ENCODE assay signal across 18 cellular contexts in the genomic region with DNA sequence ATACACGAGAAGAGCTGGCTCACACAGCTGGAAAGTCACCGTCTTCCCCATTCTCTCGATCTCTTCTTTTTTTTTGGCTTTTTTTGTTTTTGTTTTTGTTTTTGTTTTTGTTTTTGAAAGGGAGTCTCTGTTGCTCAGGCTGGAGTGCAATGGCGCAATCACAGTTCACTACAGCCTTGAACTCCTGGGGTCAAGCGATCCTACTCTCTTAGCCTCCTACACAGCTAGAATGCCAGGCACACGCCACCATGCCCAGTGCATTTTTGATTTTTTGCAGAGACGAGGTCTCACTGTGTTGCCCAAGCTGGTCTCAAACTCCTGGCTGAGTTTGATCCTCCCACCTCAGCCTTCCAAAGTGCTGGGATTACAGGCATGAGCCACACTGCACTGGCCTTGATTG. TPM values are rescaled to one million over a fixed set of nuclear protein-coding genes. Genes with fewer than 3 reads are reported as not detected.
DNase-seq lines count a peak whose midpoint lies in the region; ATAC-seq, FAIRE-seq and TF ChIP-seq lines count a peak whose summit lies in the region.
"Had no signal": no experiment of that assay in that cellular context is flagged by ENCODE, and none has a peak within 500 bp of the region (broad histone marks: within the 10 kb centered on the region; RNA-seq: fewer than 3 reads in every experiment).

No MANE protein-coding gene starts in this region.

- H3K4me3 ChIP-seq in PC-3 (ENCODE audit: low read length), result no peak overlapping the region
- H3K4me3 ChIP-seq in HepG2 (replicated peaks in 1 of 3; ENCODE audit: insufficient read depth in 1 of 3, low read depth in 2 of 3, low read length in 3 of 3), result no peak overlapping the region

- no peak for DNase-seq in PC-3
- no peak for DNase-seq in HepG2 (ENCODE audit: low spot score)
- DNase-seq in substantia nigra (lab: John Stamatoyannopoulos, UW), result no peak
- DNase-seq in progenitor cell of endocrine pancreas (ENCODE audit: low spot score, unreplicated experiment), result no peak
- DNase-seq in NK-92 treated with Interleukin-12 subunit alpha and Interleukin-12 subunit beta, amount 100 ng/mL, for 24 hours (lab: John Stamatoyannopoulos, UW), result no peak
- no peak for DNase-seq in dermis blood vessel endothelial cell
- DNase-seq in T-cell, result no peak
- DNase-seq: activated CD4-positive, alpha-beta T cell treated with anti-CD3 and anti-CD28 coated beads, Interleukin-2, amount 50 U/mL, for 48 hours; activated naive CD8-positive, alpha-beta T cell treated with anti-CD3 and anti-CD28 coated beads, Interleukin-2, amount 10 ng/mL, durations not matched to agents 7 days and 5 days; foreskin fibroblast; left ventricle myocardium superior; natural killer cell; NCI-H1417 had no signal

- 0 out of 2 replicates have a peak overlapping the region, but pooled peaks have one; percentile 83 for H3K4me2 ChIP-seq in PC-3 (ENCODE audit: low read length)
- H3K4me2 ChIP-seq in HepG2 (ENCODE audit: low read depth, low read length), result no peak overlapping the region

- H3K4me3 Mint-ChIP-seq in progenitor cell of endocrine pancreas (ENCODE audit: low read depth) (no peak overlapping the region), T-cell (no peak overlapping the region)
- H3K4me3 Mint-ChIP-seq: activated naive CD8-positive, alpha-beta T cell treated with anti-CD3 and anti-CD28 coated beads, Interleukin-2, amount 10 ng/mL, durations not matched to agents 7 days and 5 days; natural killer cell; stimulated activated memory B cell treated with anti-CD40 and anti-IgM and Interleukin-4, amounts not matched to agents 10 μg/mL and 1 μg/mL and 100 μg/mL, for 72 hours had no signal

- H3K4me1 Mint-ChIP-seq in progenitor cell of endocrine pancreas (ENCODE audit: low read depth) (peaks cover 21% of the 10 kb centered on the region), T-cell (peaks cover 12 to 14% (median 12%) of the 10 kb centered on the region in 3 donors)

- BruUV-seq in PC-3 (replicated peaks; lab: Mats Ljungman, UMichigan) (no TSS peak), HepG2 (replicated peaks; lab: Mats Ljungman, UMichigan) (no TSS peak)

- CTCF ChIA-PET in PC-3 (lab: Charles Lee) (no interaction called here), HepG2 (lab: Yijun Ruan, JAX; ENCODE audit: low intra/inter-chr PET ratio, low total read pairs) (no interaction called here), T-cell (lab: Charles Lee) (no interaction called here)

- H3F3A ChIP-seq in PC-3 (ENCODE audit: low read length, unreplicated experiment), result no peaks in the 10 kb centered on the region

- H3K9me3 Mint-ChIP-seq in progenitor cell of endocrine pancreas (ENCODE audit: low read depth), result no peaks in the 10 kb centered on the region
- H3K9me3 Mint-ChIP-seq in T-cell, result no peaks in the 10 kb centered on the region
- H3K9me3 Mint-ChIP-seq: activated naive CD8-positive, alpha-beta T cell treated with anti-CD3 and anti-CD28 coated beads, Interleukin-2, amount 10 ng/mL, durations not matched to agents 7 days and 5 days; natural killer cell; stimulated activated memory B cell treated with anti-CD40 and anti-IgM and Interleukin-4, amounts not matched to agents 10 μg/mL and 1 μg/mL and 100 μg/mL, for 72 hours had no signal

- H3K9ac ChIP-seq in PC-3 (ENCODE audit: low read length) (peak overlapping the region; percentile 89), HepG2 (ENCODE audit: insufficient read depth, low read depth, low read length) (no peak overlapping the region)

- no peak for TF ChIP-seq POLR2A in HepG2 (IDR thresholded peaks at IDR 0.05; ENCODE audit: insufficient read depth in 1 of 2, low read depth in 2 of 2, low read length in 2 of 2)

- H3K36me3 Mint-ChIP-seq in progenitor cell of endocrine pancreas (ENCODE audit: insufficient read depth) (no peaks in the 10 kb centered on the region), T-cell (no peaks in the 10 kb centered on the region)
- H3K36me3 Mint-ChIP-seq: activated naive CD8-positive, alpha-beta T cell treated with anti-CD3 and anti-CD28 coated beads, Interleukin-2, amount 10 ng/mL, durations not matched to agents 7 days and 5 days; natural killer cell; stimulated activated memory B cell treated with anti-CD40 and anti-IgM and Interleukin-4, amounts not matched to agents 10 μg/mL and 1 μg/mL and 100 μg/mL, for 72 hours had no signal

- H3K79me2 ChIP-seq in PC-3 (ENCODE audit: low read length) (peaks cover 23% of the 10 kb centered on the region), HepG2 (ENCODE audit: insufficient read depth, low read length) (no peaks in the 10 kb centered on the region)

- intact Hi-C loops in PC-3 (cut with micrococcal nuclease) (no loop called here), HepG2 (cut with micrococcal nuclease; ENCODE audit: unreplicated experiment) (no loop called here)

- POLR2A ChIA-PET in PC-3 (lab: Charles Lee; ENCODE audit: unreplicated experiment) (no interaction called here), HepG2 (lab: Yijun Ruan, JAX) (no interaction called here), T-cell (lab: Charles Lee) (no interaction called here)

- no peak for ATAC-seq in PC-3
- no peak for ATAC-seq in HepG2
- ATAC-seq in T-cell (replicated peaks in 1 of 4), result no peak
- ATAC-seq: left ventricle myocardium superior; natural killer cell; Right ventricle myocardium inferior; stimulated activated memory B cell treated with anti-CD40 and anti-IgM and Interleukin-4, amounts not matched to agents 10 μg/mL and 1 μg/mL and 100 μg/mL, for 72 hours had no signal

- WGBS in HepG2 (ENCODE audit: low lambda C conversion rate), result 82% methylated on average over 7 of the region's 7 CpGs

- in situ Hi-C loops in HepG2 (cut with HindIII; ENCODE audit: extremely low pct_ligation_motif_present, low pct_unique_long_range_greater_than_20kb), result no loop called here

- H3K36me3 ChIP-seq in PC-3 (ENCODE audit: low read depth, low read length) (peaks cover 3% of the 10 kb centered on the region; the same call in 1 of the 2 replicates), HepG2 (replicated peaks in 1 of 2; ENCODE audit: control insufficient read depth in 1 of 2, insufficient read depth in 2 of 2, low read length in 2 of 2) (no peaks in the 10 kb centered on the region)

- H3K27ac Mint-ChIP-seq in progenitor cell of endocrine pancreas (no peak overlapping the region), T-cell (no peak overlapping the region)
- H3K27ac Mint-ChIP-seq: activated naive CD8-positive, alpha-beta T cell treated with anti-CD3 and anti-CD28 coated beads, Interleukin-2, amount 10 ng/mL, durations not matched to agents 7 days and 5 days; natural killer cell had no signal

- H3K27me3 ChIP-seq in PC-3 (ENCODE audit: low read length), result no peaks in the 10 kb centered on the region
- H3K27me3 ChIP-seq in HepG2 (ENCODE audit: control insufficient read depth in 1 of 2, insufficient read depth in 2 of 2, low read length in 2 of 2), result 0 out of 5 replicates have a peak, but pooled peaks cover 0 to 6% of the 10 kb centered on the region in 2 experiments

- H3K27ac ChIP-seq in PC-3 (ENCODE audit: low read length), result peak overlapping the region; percentile 99
- peak overlapping the region; percentile 7 for H3K27ac ChIP-seq in cingulate gyrus (ENCODE audit: low read depth, low read length)
- no peak overlapping the region for H3K27ac ChIP-seq in HepG2 (ENCODE audit: extremely low read length, insufficient read depth, low read length)
- H3K27ac ChIP-seq in substantia nigra (ENCODE audit: low read depth, low read length, poor library complexity, severe bottlenecking), result peak overlapping the region; percentile 61

- TF ChIP-seq EP300 in HepG2 (IDR thresholded peaks at IDR 0.05; ENCODE audit: low read depth in 2 of 2, low read length in 2 of 2) (no peak), HepG2 (CRISPR knock-in tag; IDR thresholded peaks at IDR 0.05; ENCODE audit: borderline replicate concordance) (no peak)

- peaks cover 22% of the 10 kb centered on the region for H3K27me3 Mint-ChIP-seq in progenitor cell of endocrine pancreas
- H3K27me3 Mint-ChIP-seq in T-cell, result peaks cover 0 to 2% of the 10 kb centered on the region in 2 donors
- H3K27me3 Mint-ChIP-seq: activated naive CD8-positive, alpha-beta T cell treated with anti-CD3 and anti-CD28 coated beads, Interleukin-2, amount 10 ng/mL, durations not matched to agents 7 days and 5 days; stimulated activated memory B cell treated with anti-CD40 and anti-IgM and Interleukin-4, amounts not matched to agents 10 μg/mL and 1 μg/mL and 100 μg/mL, for 72 hours had no signal

- H3K9me3 ChIP-seq in PC-3 (ENCODE audit: low read length), result no peaks in the 10 kb centered on the region
- no peaks in the 10 kb centered on the region for H3K9me3 ChIP-seq in HepG2 (ENCODE audit: low read length)

- H4K20me1 ChIP-seq in PC-3 (ENCODE audit: low read length) (no peaks in the 10 kb centered on the region), HepG2 (ENCODE audit: insufficient read depth, low read length) (no peaks in the 10 kb centered on the region)

- no peak overlapping the region for H2AFZ ChIP-seq in PC-3 (ENCODE audit: low read length)
- no peak overlapping the region for H2AFZ ChIP-seq in HepG2 (ENCODE audit: low read length)

- H3K9me2 ChIP-seq in PC-3 (replicated peaks; ENCODE audit: low read length), result no peaks in the 10 kb centered on the region

- H3K4me1 ChIP-seq in PC-3 (ENCODE audit: insufficient read depth, low read length), result peaks cover 79% of the 10 kb centered on the region
- peaks cover 95% of the 10 kb centered on the region for H3K4me1 ChIP-seq in HepG2 (ENCODE audit: insufficient read depth, low read length)

- FAIRE-seq in HepG2 (lab: Jason Lieb, UNC), result no peak

- TF ChIP-seq CTCF in PC-3 (conservative IDR thresholded peaks at IDR 0.05; ENCODE audit: low read depth, low read length), result no peak
- TF ChIP-seq CTCF in HepG2 (CRISPR knock-in tag; IDR thresholded peaks at IDR 0.05), result no peak
- no peak for TF ChIP-seq CTCF in progenitor cell of endocrine pancreas (IDR thresholded peaks at IDR 0.05; ENCODE audit: unreplicated experiment)

- no peak for TF ChIP-seq RAD21 in HepG2 (CRISPR knock-in tag; IDR thresholded peaks at IDR 0.05)

RNA-seq across cellular contexts. Expression of a gene that starts 4.0 kb away (rescaled TPM):
- 48.7 and 61.6 TPM in 2 replicates for total RNA-seq in PC-3 (2014; rRNA removed)
- not detected in 2 replicates for total RNA-seq in HepG2 (2016; rRNA removed; fragmentation: Illumina TruSeq; extraction: Trizol)
- total RNA-seq in HepG2 (2016; cell fraction: cytosol; rRNA removed; fragmentation: Illumina TruSeq; extraction: Trizol; ENCODE audit: low read depth), result not detected in 2 replicates
- total RNA-seq in HepG2 (2016; cell fraction: insoluble cytoplasmic fraction; rRNA removed; fragmentation: Illumina TruSeq; extraction: Trizol), result not detected in 2 replicates
- total RNA-seq in HepG2 (2016; cell fraction: membrane; rRNA removed; fragmentation: Illumina TruSeq; extraction: Trizol), result not detected in 2 replicates
- not detected in 2 replicates for total RNA-seq in HepG2 (2016; cell fraction: nucleus; rRNA removed; fragmentation: Illumina TruSeq; extraction: Trizol)
- 4.9 and 5.5 TPM in 2 replicates for polyA plus RNA-seq in HepG2 (2011; rRNA removed)
- 2.7 and 4.0 TPM in 2 replicates for polyA plus RNA-seq in HepG2 (2011; cell fraction: cytosol; rRNA removed)
- polyA plus RNA-seq in HepG2 (2011; cell fraction: nucleus; rRNA removed), result 3.8 and 4.8 TPM in 2 replicates
- 3.1 and 5.9 TPM in 2 replicates for polyA plus RNA-seq in HepG2 (2012)
- not detected in 2 replicates for polyA plus RNA-seq in HepG2 (2016; cell fraction: cytosol; fragmentation: Illumina TruSeq; extraction: Trizol; ENCODE audit: low read depth)
- polyA plus RNA-seq in HepG2 (2016; cell fraction: insoluble cytoplasmic fraction; fragmentation: Illumina TruSeq; extraction: Trizol; ENCODE audit: low read depth), result not detected in 2 replicates
- polyA plus RNA-seq in HepG2 (2016; cell fraction: membrane; fragmentation: Illumina TruSeq; extraction: Trizol; ENCODE audit: low read depth), result not detected in 2 replicates
- not detected in 2 replicates for polyA plus RNA-seq in HepG2 (2016; cell fraction: nucleus; fragmentation: Illumina TruSeq; extraction: Trizol; ENCODE audit: insufficient read depth, low read depth)
- 1.1 and 15.3 TPM in 2 replicates for polyA minus RNA-seq in HepG2 (2011; rRNA and poly(A)+ RNA removed; ENCODE audit: low replicate concordance)
- 0.99 TPM in 1 of 2 replicates, not detected in the other for polyA minus RNA-seq in HepG2 (2011; cell fraction: cytosol; rRNA and poly(A)+ RNA removed)
- 2.6 TPM in 1 of 2 replicates, not detected in the other for polyA minus RNA-seq in HepG2 (2011; cell fraction: nucleus; rRNA and poly(A)+ RNA removed)
- 14.2 and 17.3 TPM in 2 replicates for total RNA-seq in progenitor cell of endocrine pancreas
- 0.68 TPM in 1 of 2 replicates, not detected in the other for total RNA-seq in dermis blood vessel endothelial cell
- 1 to 10 TPM in 1 of 5 donors, under 1 TPM in 1, not detected in 3; 0.79 to 1.1 TPM for total RNA-seq in T-cell
- total RNA-seq: activated naive CD8-positive, alpha-beta T cell treated with anti-CD3 and anti-CD28 coated beads, Interleukin-2, amount 10 ng/mL, durations not matched to agents 7 days and 5 days; LHCN-M2; natural killer cell; posterior vena cava had no signal

RNA-seq across cellular contexts. Expression of a gene that starts 15.3 kb away (rescaled TPM):
- total RNA-seq in PC-3 (2014; rRNA removed) (0.22 TPM in 1 of 2 replicates, not detected in the other), HepG2 (2016; rRNA removed; fragmentation: Illumina TruSeq; extraction: Trizol) (not detected in 2 replicates), progenitor cell of endocrine pancreas (0.20 TPM in 1 of 2 replicates, not detected in the other), dermis blood vessel endothelial cell (0.34 TPM in 1 of 2 replicates, not detected in the other), T-cell (1 to 10 TPM in 1 of 5 donors, under 1 TPM in 4; 0.15 to 1.1 (median 0.89) TPM)
- not detected in 2 replicates for total RNA-seq in HepG2 (2016; cell fraction: cytosol; rRNA removed; fragmentation: Illumina TruSeq; extraction: Trizol; ENCODE audit: low read depth)
- total RNA-seq in HepG2 (2016; cell fraction: insoluble cytoplasmic fraction; rRNA removed; fragmentation: Illumina TruSeq; extraction: Trizol), result not detected in 2 replicates
- not detected in 2 replicates for total RNA-seq in HepG2 (2016; cell fraction: membrane; rRNA removed; fragmentation: Illumina TruSeq; extraction: Trizol)
- not detected in 2 replicates for total RNA-seq in HepG2 (2016; cell fraction: nucleus; rRNA removed; fragmentation: Illumina TruSeq; extraction: Trizol)
- 2.8 and 4.2 TPM in 2 replicates for polyA plus RNA-seq in HepG2 (2011; rRNA removed)
- polyA plus RNA-seq in HepG2 (2011; cell fraction: cytosol; rRNA removed), result 1.2 and 2.3 TPM in 2 replicates
- polyA plus RNA-seq in HepG2 (2011; cell fraction: nucleus; rRNA removed), result 19.3 and 20.3 TPM in 2 replicates
- 2.5 and 5.6 TPM in 2 replicates for polyA plus RNA-seq in HepG2 (2012)
- not detected in 2 replicates for polyA plus RNA-seq in HepG2 (2016; cell fraction: cytosol; fragmentation: Illumina TruSeq; extraction: Trizol; ENCODE audit: low read depth)
- not detected in 2 replicates for polyA plus RNA-seq in HepG2 (2016; cell fraction: insoluble cytoplasmic fraction; fragmentation: Illumina TruSeq; extraction: Trizol; ENCODE audit: low read depth)
- not detected in 2 replicates for polyA plus RNA-seq in HepG2 (2016; cell fraction: membrane; fragmentation: Illumina TruSeq; extraction: Trizol; ENCODE audit: low read depth)
- polyA plus RNA-seq in HepG2 (2016; cell fraction: nucleus; fragmentation: Illumina TruSeq; extraction: Trizol; ENCODE audit: insufficient read depth, low read depth), result not detected in 2 replicates
- polyA minus RNA-seq in HepG2 (2011; rRNA and poly(A)+ RNA removed; ENCODE audit: low replicate concordance), result 0.16 and 2.2 TPM in 2 replicates
- 0.59 and 0.88 TPM in 2 replicates for polyA minus RNA-seq in HepG2 (2011; cell fraction: cytosol; rRNA and poly(A)+ RNA removed)
- polyA minus RNA-seq in HepG2 (2011; cell fraction: nucleus; rRNA and poly(A)+ RNA removed), result 0.39 and 1.5 TPM in 2 replicates
- total RNA-seq: LHCN-M2 had no signal

RNA-seq across cellular contexts. Expression of a gene that starts 19.0 kb away (rescaled TPM):
- total RNA-seq in PC-3 (2014; rRNA removed), result not detected in 2 replicates
- not detected in 2 replicates for total RNA-seq in HepG2 (2016; rRNA removed; fragmentation: Illumina TruSeq; extraction: Trizol)
- total RNA-seq in HepG2 (2016; cell fraction: cytosol; rRNA removed; fragmentation: Illumina TruSeq; extraction: Trizol; ENCODE audit: low read depth), result 0.81 TPM in 1 of 2 replicates, not detected in the other
- not detected in 2 replicates for total RNA-seq in HepG2 (2016; cell fraction: insoluble cytoplasmic fraction; rRNA removed; fragmentation: Illumina TruSeq; extraction: Trizol)
- 0.83 and 1.4 TPM in 2 replicates for total RNA-seq in HepG2 (2016; cell fraction: membrane; rRNA removed; fragmentation: Illumina TruSeq; extraction: Trizol)
- not detected in 2 replicates for total RNA-seq in HepG2 (2016; cell fraction: nucleus; rRNA removed; fragmentation: Illumina TruSeq; extraction: Trizol)
- 27.0 and 31.2 TPM in 2 replicates for polyA plus RNA-seq in HepG2 (2011; rRNA removed)
- polyA plus RNA-seq in HepG2 (2011; cell fraction: cytosol; rRNA removed), result 20.2 and 28.4 TPM in 2 replicates
- polyA plus RNA-seq in HepG2 (2011; cell fraction: nucleus; rRNA removed), result 60.9 and 88.5 TPM in 2 replicates
- polyA plus RNA-seq in HepG2 (2012), result 49.0 and 114 TPM in 2 replicates
- 1.3 and 2.3 TPM in 2 replicates for polyA plus RNA-seq in HepG2 (2016; cell fraction: cytosol; fragmentation: Illumina TruSeq; extraction: Trizol; ENCODE audit: low read depth)
- 1.1 and 1.5 TPM in 2 replicates for polyA plus RNA-seq in HepG2 (2016; cell fraction: insoluble cytoplasmic fraction; fragmentation: Illumina TruSeq; extraction: Trizol; ENCODE audit: low read depth)
- 0.93 and 1.2 TPM in 2 replicates for polyA plus RNA-seq in HepG2 (2016; cell fraction: membrane; fragmentation: Illumina TruSeq; extraction: Trizol; ENCODE audit: low read depth)
- polyA plus RNA-seq in HepG2 (2016; cell fraction: nucleus; fragmentation: Illumina TruSeq; extraction: Trizol; ENCODE audit: insufficient read depth, low read depth), result 1.4 and 1.7 TPM in 2 replicates
- 11.9 TPM in 1 of 2 replicates, not detected in the other for polyA minus RNA-seq in HepG2 (2011; rRNA and poly(A)+ RNA removed; ENCODE audit: low replicate concordance)
- 7.0 and 12.8 TPM in 2 replicates for polyA minus RNA-seq in HepG2 (2011; cell fraction: cytosol; rRNA and poly(A)+ RNA removed)
- 2.5 and 4.8 TPM in 2 replicates for polyA minus RNA-seq in HepG2 (2011; cell fraction: nucleus; rRNA and poly(A)+ RNA removed)
- not detected in 2 replicates for total RNA-seq in progenitor cell of endocrine pancreas
- total RNA-seq in dermis blood vessel endothelial cell, result not detected in 2 replicates
- total RNA-seq in T-cell, result 1 to 10 TPM in 4 of 5 donors, under 1 TPM in 1; 0.70 to 7.7 (median 4.8) TPM
- total RNA-seq: activated naive CD8-positive, alpha-beta T cell treated with anti-CD3 and anti-CD28 coated beads, Interleukin-2, amount 10 ng/mL, durations not matched to agents 7 days and 5 days; LHCN-M2; natural killer cell had no signal

RNA-seq across cellular contexts. Expression of a gene that starts 23.5 kb away (rescaled TPM):
- total RNA-seq in PC-3 (2014; rRNA removed) (not detected in 2 replicates), HepG2 (2016; rRNA removed; fragmentation: Illumina TruSeq; extraction: Trizol) (not detected in 2 replicates), progenitor cell of endocrine pancreas (not detected in 2 replicates), dermis blood vessel endothelial cell (not detected in 2 replicates), T-cell (10 to 100 TPM in 4 of 5 donors, 1 to 10 TPM in 1; 8.8 to 24.0 (median 12.6) TPM)
- not detected in 2 replicates for total RNA-seq in HepG2 (2016; cell fraction: cytosol; rRNA removed; fragmentation: Illumina TruSeq; extraction: Trizol; ENCODE audit: low read depth)
- total RNA-seq in HepG2 (2016; cell fraction: insoluble cytoplasmic fraction; rRNA removed; fragmentation: Illumina TruSeq; extraction: Trizol), result not detected in 2 replicates
- not detected in 2 replicates for total RNA-seq in HepG2 (2016; cell fraction: membrane; rRNA removed; fragmentation: Illumina TruSeq; extraction: Trizol)
- total RNA-seq in HepG2 (2016; cell fraction: nucleus; rRNA removed; fragmentation: Illumina TruSeq; extraction: Trizol), result not detected in 2 replicates
- 0.17 and 0.55 TPM in 2 replicates for polyA plus RNA-seq in HepG2 (2011; rRNA removed)
- not detected in 2 replicates for polyA plus RNA-seq in HepG2 (2011; cell fraction: cytosol; rRNA removed)
- polyA plus RNA-seq in HepG2 (2011; cell fraction: nucleus; rRNA removed), result 2.3 and 3.0 TPM in 2 replicates
- 0.40 and 0.55 TPM in 2 replicates for polyA plus RNA-seq in HepG2 (2012)
- not detected in 2 replicates for polyA plus RNA-seq in HepG2 (2016; cell fraction: cytosol; fragmentation: Illumina TruSeq; extraction: Trizol; ENCODE audit: low read depth)
- not detected in 2 replicates for polyA plus RNA-seq in HepG2 (2016; cell fraction: insoluble cytoplasmic fraction; fragmentation: Illumina TruSeq; extraction: Trizol; ENCODE audit: low read depth)
- polyA plus RNA-seq in HepG2 (2016; cell fraction: membrane; fragmentation: Illumina TruSeq; extraction: Trizol; ENCODE audit: low read depth), result not detected in 2 replicates
- polyA plus RNA-seq in HepG2 (2016; cell fraction: nucleus; fragmentation: Illumina TruSeq; extraction: Trizol; ENCODE audit: insufficient read depth, low read depth), result not detected in 2 replicates
- 1.1 TPM in 1 of 2 replicates, not detected in the other for polyA minus RNA-seq in HepG2 (2011; rRNA and poly(A)+ RNA removed; ENCODE audit: low replicate concordance)
- polyA minus RNA-seq in HepG2 (2011; cell fraction: cytosol; rRNA and poly(A)+ RNA removed), result not detected in 2 replicates
- polyA minus RNA-seq in HepG2 (2011; cell fraction: nucleus; rRNA and poly(A)+ RNA removed), result not detected in 2 replicates
- total RNA-seq: left ventricle myocardium superior, LHCN-M2, Right ventricle myocardium inferior had no signal

RNA-seq across cellular contexts. Expression of a gene that starts 35.0 kb away (rescaled TPM):
- total RNA-seq in PC-3 (2014; rRNA removed) (114 and 123 TPM in 2 replicates), HepG2 (2016; rRNA removed; fragmentation: Illumina TruSeq; extraction: Trizol) (not detected in 2 replicates), progenitor cell of endocrine pancreas (0.62 and 1.2 TPM in 2 replicates), dermis blood vessel endothelial cell (17.2 and 19.3 TPM in 2 replicates), T-cell (100 to 1,000 TPM; 440 to 616 (median 504) TPM)
- not detected in 2 replicates for total RNA-seq in HepG2 (2016; cell fraction: cytosol; rRNA removed; fragmentation: Illumina TruSeq; extraction: Trizol; ENCODE audit: low read depth)
- not detected in 2 replicates for total RNA-seq in HepG2 (2016; cell fraction: insoluble cytoplasmic fraction; rRNA removed; fragmentation: Illumina TruSeq; extraction: Trizol)
- not detected in 2 replicates for total RNA-seq in HepG2 (2016; cell fraction: membrane; rRNA removed; fragmentation: Illumina TruSeq; extraction: Trizol)
- not detected in 2 replicates for total RNA-seq in HepG2 (2016; cell fraction: nucleus; rRNA removed; fragmentation: Illumina TruSeq; extraction: Trizol)
- polyA plus RNA-seq in HepG2 (2011; rRNA removed), result 0.65 and 0.91 TPM in 2 replicates
- polyA plus RNA-seq in HepG2 (2011; cell fraction: cytosol; rRNA removed), result 1.2 TPM in 2 replicates
- 0.64 and 1.2 TPM in 2 replicates for polyA plus RNA-seq in HepG2 (2011; cell fraction: nucleus; rRNA removed)
- polyA plus RNA-seq in HepG2 (2012), result 1.1 and 2.2 TPM in 2 replicates
- polyA plus RNA-seq in HepG2 (2016; cell fraction: cytosol; fragmentation: Illumina TruSeq; extraction: Trizol; ENCODE audit: low read depth), result 0.53 and 0.72 TPM in 2 replicates
- polyA plus RNA-seq in HepG2 (2016; cell fraction: insoluble cytoplasmic fraction; fragmentation: Illumina TruSeq; extraction: Trizol; ENCODE audit: low read depth), result 0.29 TPM in 1 of 2 replicates, not detected in the other
- polyA plus RNA-seq in HepG2 (2016; cell fraction: membrane; fragmentation: Illumina TruSeq; extraction: Trizol; ENCODE audit: low read depth), result 0.47 TPM in 1 of 2 replicates, not detected in the other
- 0.89 TPM in 1 of 2 replicates, not detected in the other for polyA plus RNA-seq in HepG2 (2016; cell fraction: nucleus; fragmentation: Illumina TruSeq; extraction: Trizol; ENCODE audit: insufficient read depth, low read depth)
- polyA minus RNA-seq in HepG2 (2011; rRNA and poly(A)+ RNA removed; ENCODE audit: low replicate concordance), result 0.60 and 172 TPM in 2 replicates
- not detected in 2 replicates for polyA minus RNA-seq in HepG2 (2011; cell fraction: cytosol; rRNA and poly(A)+ RNA removed)
- polyA minus RNA-seq in HepG2 (2011; cell fraction: nucleus; rRNA and poly(A)+ RNA removed), result not detected in 2 replicates
